Comparison of ENCODE assay signal across 8 cellular contexts in genomic region chr17:45620468-45620867, GRCh38.
DNase-seq lines count a peak whose midpoint lies in the region; ATAC-seq, FAIRE-seq and TF ChIP-seq lines count a peak whose summit lies in the region.
"Not testable (repeated sequence)": the region's sequence is repeated elsewhere in the genome, so short reads cannot be mapped to it uniquely, and the experiment has no call there.

No MANE protein-coding gene starts in this region.

- not testable (repeated sequence) for H3K4me3 Mint-ChIP-seq in astrocyte (ENCODE audit: unreplicated experiment)
- peak overlapping the region; percentile 79 for H3K4me3 Mint-ChIP-seq in natural killer cell

- intact Hi-C loops in natural killer cell (cut with micrococcal nuclease): not testable (repeated sequence)

- not testable (repeated sequence) for H3K36me3 ChIP-seq in GM06990 (ENCODE audit: control insufficient read depth, insufficient read depth, low read length); SK-N-MC (ENCODE audit: insufficient read depth, low read length); astrocyte (ENCODE audit: insufficient read depth, low read length); cardiac muscle cell; thoracic aorta

- DNase-seq in GM06990 (ENCODE audit: extremely low read depth, insufficient read length); SK-N-MC (ENCODE audit: low read depth, low spot score); astrocyte (ENCODE audit: low read depth); natural killer cell; thoracic aorta (ENCODE audit: low spot score): not testable (repeated sequence)
- peak in 1 of 2 donors; percentile 37 for DNase-seq in cardiac muscle cell (ENCODE audit: low read depth in 1 of 2, low spot score in 1 of 2)

- ATAC-seq in GM21576 (IDR thresholded peaks at IDR 0.05; ENCODE audit: unreplicated experiment) (peak; percentile 22), HG03135 (IDR thresholded peaks at IDR 0.05; ENCODE audit: unreplicated experiment) (peak; percentile 47), natural killer cell (peak; percentile 58 to 65 (median 59)), thoracic aorta (ENCODE audit: insufficient number of reproducible peaks, low FRiP score, low read depth) (peak; percentile 33)

- TF ChIP-seq CTCF in GM06990 (IDR thresholded peaks at IDR 0.05; ENCODE audit: insufficient read depth, low read length, poor library complexity, severe bottlenecking); astrocyte (IDR thresholded peaks at IDR 0.05; ENCODE audit: insufficient read depth, low read depth, low read length); cardiac muscle cell (IDR thresholded peaks at IDR 0.05; ENCODE audit: low read depth, low read length); natural killer cell (IDR thresholded peaks at IDR 0.05); thoracic aorta (IDR thresholded peaks at IDR 0.05): not testable (repeated sequence)

- not testable (repeated sequence) for H3K9me3 ChIP-seq in SK-N-MC (ENCODE audit: low read depth, low read length); astrocyte (ENCODE audit: insufficient read depth, low read depth, low read length); cardiac muscle cell (ENCODE audit: low read depth); thoracic aorta

- peak overlapping the region; percentile 64 for H3K4me2 ChIP-seq in astrocyte (ENCODE audit: low read length)

- H3K27me3 Mint-ChIP-seq in astrocyte (ENCODE audit: low read depth, unreplicated experiment); natural killer cell (ENCODE audit: low read depth in 2 of 2): not testable (repeated sequence)

- H3K9ac ChIP-seq in SK-N-MC (ENCODE audit: insufficient read length): not testable (repeated sequence)
- H3K9ac ChIP-seq in astrocyte (ENCODE audit: low read length): peak overlapping the region; percentile 23

- not testable (repeated sequence) for FAIRE-seq in astrocyte (lab: Jason Lieb, UNC)

- not testable (repeated sequence) for H3K36me3 Mint-ChIP-seq in astrocyte (ENCODE audit: low read depth, unreplicated experiment); natural killer cell

- H3K27ac ChIP-seq in SK-N-MC; astrocyte (ENCODE audit: low read depth, low read length); cardiac muscle cell; thoracic aorta: not testable (repeated sequence)

- not testable (repeated sequence) for H3K9me3 Mint-ChIP-seq in astrocyte (ENCODE audit: unreplicated experiment); natural killer cell

- not testable (repeated sequence) for H3K27me3 ChIP-seq in GM06990 (replicated peaks; ENCODE audit: control insufficient read depth, insufficient read depth, low read length); astrocyte (ENCODE audit: insufficient read depth, low read length); cardiac muscle cell; thoracic aorta (replicated peaks; ENCODE audit: insufficient read depth)

- H3K4me1 ChIP-seq in astrocyte (ENCODE audit: insufficient read depth, low read length); cardiac muscle cell (ENCODE audit: low read depth); thoracic aorta (ENCODE audit: control insufficient read depth in 1 of 2, low read depth in 2 of 2): not testable (repeated sequence)

- H2AFZ ChIP-seq in astrocyte (ENCODE audit: low read depth, low read length): not testable (repeated sequence)

- not testable (repeated sequence) for H3K79me2 ChIP-seq in astrocyte (ENCODE audit: insufficient read depth, low read length)

- peak overlapping the region; percentile 52 for H3K4me3 ChIP-seq in GM06990 (replicated peaks; ENCODE audit: low read depth, low read length)
- peak overlapping the region; percentile 66 for H3K4me3 ChIP-seq in SK-N-MC
- H3K4me3 ChIP-seq in astrocyte (ENCODE audit: insufficient read depth, low read depth, low read length): not testable (repeated sequence)
- peak overlapping the region; percentile 77 for H3K4me3 ChIP-seq in cardiac muscle cell
- H3K4me3 ChIP-seq in thoracic aorta: peak overlapping the region; percentile 77

- H4K20me1 ChIP-seq in astrocyte (ENCODE audit: insufficient read depth, low read length): not testable (repeated sequence)

- not testable (repeated sequence) for H3K27ac Mint-ChIP-seq in astrocyte (ENCODE audit: unreplicated experiment)
- peak overlapping the region in 1 of 2 donors; percentile 77 for H3K27ac Mint-ChIP-seq in natural killer cell

- H3K4me1 Mint-ChIP-seq in astrocyte (ENCODE audit: low read depth, unreplicated experiment); natural killer cell: not testable (repeated sequence)
